In genomic region chr2:130228005-130228404, GRCh38 we compare ENCODE assay signal across 3 cellular contexts. TPM values are rescaled to one million over a fixed set of nuclear protein-coding genes. Genes with fewer than 3 reads are reported as not detected.
"Had no signal": no experiment of that assay in that cellular context is flagged by ENCODE, and none has a peak within 500 bp of the region (broad histone marks: within the 10 kb centered on the region; RNA-seq: fewer than 3 reads in every experiment).

No MANE protein-coding gene starts in this region.

RNA-seq across cellular contexts. Expression of gene TUBA3E, which starts 29.8 kb away (rescaled TPM):
- total RNA-seq: GM23248, H1, HFFc6 had no signal
- polyA plus RNA-seq: GM23248, H1 had no signal
